ENCODE assay signal across 16 cellular contexts in the genomic region with DNA sequence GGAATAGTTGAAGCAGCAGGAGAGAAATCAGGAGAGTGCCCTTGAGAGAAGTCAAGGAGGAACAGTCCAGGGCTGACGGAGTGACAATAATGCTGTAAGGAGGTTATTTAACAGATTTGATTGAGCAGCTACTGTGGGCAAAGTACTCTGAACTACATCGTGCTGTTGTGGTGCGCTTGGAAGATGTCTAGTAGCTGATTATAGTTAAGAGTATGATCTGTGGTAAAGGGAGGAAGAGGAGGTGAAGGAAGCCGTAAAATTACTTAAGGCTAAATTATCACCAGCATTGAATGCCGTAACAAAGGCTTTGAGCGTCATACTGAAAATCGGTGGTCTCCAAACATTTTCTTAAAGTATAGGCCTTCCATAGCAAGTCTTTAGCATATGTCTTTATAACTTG. TPM values are rescaled to one million over a fixed set of nuclear protein-coding genes. Genes with fewer than 3 reads are reported as not detected.
DNase-seq lines count a peak whose midpoint lies in the region; ATAC-seq, FAIRE-seq and TF ChIP-seq lines count a peak whose summit lies in the region.
"Had no signal": no experiment of that assay in that cellular context is flagged by ENCODE, and none has a peak within 500 bp of the region (broad histone marks: within the 10 kb centered on the region; RNA-seq: fewer than 3 reads in every experiment).

No MANE protein-coding gene starts in this region.

- no TSS peak for BruUV-seq in HepG2 (replicated peaks; lab: Mats Ljungman, UMichigan)

- no peak for FAIRE-seq in HepG2 (lab: Jason Lieb, UNC)
- FAIRE-seq: G401.6, islet of Langerhans had no signal

- H3K9me3 Mint-ChIP-seq in activated CD8-positive, alpha-beta T cell treated with anti-CD3 and anti-CD28 coated beads for 36 hours, result peaks cover 3% of the 10 kb centered on the region
- H3K9me3 Mint-ChIP-seq in memory B cell, result peaks cover 2% of the 10 kb centered on the region

- no peaks in the 10 kb centered on the region; the same call in 1 of the 2 replicates for H4K20me1 ChIP-seq in HepG2 (ENCODE audit: insufficient read depth, low read length)

- H3K36me3 Mint-ChIP-seq in activated CD8-positive, alpha-beta T cell treated with anti-CD3 and anti-CD28 coated beads for 36 hours (ENCODE audit: low read depth), result peaks cover 62% of the 10 kb centered on the region
- peaks cover 29% of the 10 kb centered on the region for H3K36me3 Mint-ChIP-seq in memory B cell

- no peak for TF ChIP-seq RAD21 in HepG2 (CRISPR knock-in tag; IDR thresholded peaks at IDR 0.05)

- no peaks in the 10 kb centered on the region for H3K9me3 ChIP-seq in HepG2 (ENCODE audit: low read length)
- H3K9me3 ChIP-seq in right lobe of liver, result no peaks in the 10 kb centered on the region
- H3K9me3 ChIP-seq: BE2C, colonic mucosa had no signal

- DNase-seq in HepG2 (ENCODE audit: low spot score) (no peak), right lobe of liver (no peak), memory B cell (ENCODE audit: low spot score in 2 of 2) (no peak), NCI-H226 (no peak), NCI-H1930 (lab: John Stamatoyannopoulos, UW) (no peak)
- no peak for DNase-seq in activated CD8-positive, alpha-beta T cell treated with anti-CD3 and anti-CD28 coated beads for 36 hours
- no peak for DNase-seq in stimulated activated CD4-positive, alpha-beta T cell treated with anti-CD3 and anti-CD28 coated beads, Interleukin-1b, Interleukin-23, amount 100 ng/mL, for 48 hours
- DNase-seq: activated effector memory CD4-positive, alpha-beta T cell treated with anti-CD3 and anti-CD28 coated beads, Interleukin-2, amount 50 U/mL, for 16 hours; BE2C; colonic mucosa; T-helper 9 cell had no signal

- H3K4me2 ChIP-seq in HepG2 (ENCODE audit: low read depth, low read length), result no peak overlapping the region
- H3K4me2 ChIP-seq: smooth muscle cell had no signal

- POLR2A ChIA-PET in HepG2 (lab: Yijun Ruan, JAX), result interaction anchor here (1.1 to 24.7 kb wide), 7 partner anchors 9 to 177 kb away, joined by 3 to 423 read pairs (median 7); partner anchors contain the start of genes C2orf42, MXD1 and PCYOX1
- POLR2A ChIA-PET in activated CD8-positive, alpha-beta T cell treated with anti-CD3 and anti-CD28 coated beads for 36 hours (lab: Charles Lee), result interaction anchor here (0.6 to 28.8 kb wide), 6 partner anchors 16 to 179 kb away, joined by 3 to 955 read pairs (median 3); no protein-coding TSS in a partner anchor

- intact Hi-C loops in HepG2 (cut with micrococcal nuclease; ENCODE audit: unreplicated experiment) (no loop called here), right lobe of liver (cut with DNase I) (no loop called here)
- intact Hi-C loops in activated CD8-positive, alpha-beta T cell treated with anti-CD3 and anti-CD28 coated beads for 36 hours (cut with micrococcal nuclease), result loop anchor here (2.0 kb wide), 1 partner anchor 41 kb away; no protein-coding TSS in a partner anchor

- no peak overlapping the region for H3K27ac ChIP-seq in HepG2 (ENCODE audit: extremely low read length, insufficient read depth, low read length)
- H3K27ac ChIP-seq in right lobe of liver, result no peak overlapping the region
- H3K27ac ChIP-seq: colonic mucosa had no signal

- H3K4me3 ChIP-seq in HepG2 (replicated peaks in 1 of 3; ENCODE audit: insufficient read depth in 1 of 3, low read depth in 2 of 3, low read length in 3 of 3) (no peak overlapping the region), right lobe of liver (no peak overlapping the region)
- H3K4me3 ChIP-seq: colonic mucosa, smooth muscle cell had no signal

- CTCF ChIA-PET in HepG2 (lab: Yijun Ruan, JAX; ENCODE audit: low intra/inter-chr PET ratio, low total read pairs), result no interaction called here
- CTCF ChIA-PET in activated CD8-positive, alpha-beta T cell treated with anti-CD3 and anti-CD28 coated beads for 36 hours (lab: Charles Lee), result interaction anchor here (1.1 to 15.2 kb wide), 7 partner anchors 13 to 48 kb away, joined by 3 to 215 read pairs (median 5); no protein-coding TSS in a partner anchor

- no peak overlapping the region for H3K9ac ChIP-seq in HepG2 (ENCODE audit: insufficient read depth, low read depth, low read length)

- H3K4me1 ChIP-seq in HepG2 (ENCODE audit: insufficient read depth, low read length) (peaks cover 49% of the 10 kb centered on the region), right lobe of liver (peaks cover 0 to 32% (median 11%) of the 10 kb centered on the region in 4 donors)
- H3K4me1 ChIP-seq: BE2C, colonic mucosa had no signal

- no peak for TF ChIP-seq POLR2A in HepG2 (IDR thresholded peaks at IDR 0.05; ENCODE audit: insufficient read depth in 1 of 2, low read depth in 2 of 2, low read length in 2 of 2)
- no peak for TF ChIP-seq POLR2A in right lobe of liver (IDR thresholded peaks at IDR 0.05)

- peak overlapping the region; percentile 93 for H3K27ac Mint-ChIP-seq in activated CD8-positive, alpha-beta T cell treated with anti-CD3 and anti-CD28 coated beads for 36 hours
- H3K27ac Mint-ChIP-seq in memory B cell, result peak overlapping the region; percentile 29

- ATAC-seq in HepG2 (no peak), right lobe of liver (no peak), memory B cell (ENCODE audit: low read depth) (no peak), GM18861 (IDR thresholded peaks at IDR 0.05; ENCODE audit: unreplicated experiment) (no peak)
- no peak for ATAC-seq in activated CD8-positive, alpha-beta T cell treated with anti-CD3 and anti-CD28 coated beads for 36 hours
- ATAC-seq: Panc1 had no signal

- TF ChIP-seq CTCF in HepG2 (CRISPR knock-in tag; IDR thresholded peaks at IDR 0.05) (no peak), right lobe of liver (IDR thresholded peaks at IDR 0.05) (no peak)
- no peak for TF ChIP-seq CTCF in activated CD8-positive, alpha-beta T cell treated with anti-CD3 and anti-CD28 coated beads for 36 hours (IDR thresholded peaks at IDR 0.05)

- peaks cover 25% of the 10 kb centered on the region for H3K79me2 ChIP-seq in HepG2 (ENCODE audit: insufficient read depth, low read length)

- H3K27me3 Mint-ChIP-seq in activated CD8-positive, alpha-beta T cell treated with anti-CD3 and anti-CD28 coated beads for 36 hours, result no peaks in the 10 kb centered on the region
- no peaks in the 10 kb centered on the region for H3K27me3 Mint-ChIP-seq in memory B cell

- in situ Hi-C loops in HepG2 (cut with HindIII; ENCODE audit: extremely low pct_ligation_motif_present, low pct_unique_long_range_greater_than_20kb), result no loop called here

- TF ChIP-seq EP300 in HepG2 (IDR thresholded peaks at IDR 0.05; ENCODE audit: low read depth in 2 of 2, low read length in 2 of 2) (no peak), HepG2 (CRISPR knock-in tag; IDR thresholded peaks at IDR 0.05; ENCODE audit: borderline replicate concordance) (no peak)

- 0 out of 5 replicates have a peak, but pooled peaks cover 0 to 1% of the 10 kb centered on the region in 2 experiments for H3K36me3 ChIP-seq in HepG2 (replicated peaks in 1 of 2; ENCODE audit: control insufficient read depth in 1 of 2, insufficient read depth in 2 of 2, low read length in 2 of 2)
- H3K36me3 ChIP-seq in right lobe of liver, result no peaks in the 10 kb centered on the region
- H3K36me3 ChIP-seq: colonic mucosa had no signal

- H3K4me3 Mint-ChIP-seq in activated CD8-positive, alpha-beta T cell treated with anti-CD3 and anti-CD28 coated beads for 36 hours, result peak overlapping the region; percentile 66
- H3K4me3 Mint-ChIP-seq in memory B cell, result no peak overlapping the region

- peaks cover 48% of the 10 kb centered on the region for H3K4me1 Mint-ChIP-seq in activated CD8-positive, alpha-beta T cell treated with anti-CD3 and anti-CD28 coated beads for 36 hours (ENCODE audit: low read depth)
- H3K4me1 Mint-ChIP-seq in memory B cell, result peaks cover 50% of the 10 kb centered on the region

- H2AFZ ChIP-seq in HepG2 (ENCODE audit: low read length), result no peak overlapping the region

- H3K27me3 ChIP-seq in HepG2 (ENCODE audit: control insufficient read depth in 1 of 2, insufficient read depth in 2 of 2, low read length in 2 of 2), result no peaks in the 10 kb centered on the region; a peak in 1 of 5 replicates
- no peaks in the 10 kb centered on the region for H3K27me3 ChIP-seq in right lobe of liver
- H3K27me3 ChIP-seq: BE2C, colonic mucosa had no signal

- 94% methylated on average over 7 of the region's 7 CpGs for WGBS in HepG2 (ENCODE audit: low lambda C conversion rate)
- 77% methylated on average over 7 of the region's 7 CpGs for WGBS in right lobe of liver (ENCODE audit: insufficient coverage, low coverage, low lambda C conversion rate, missing lambda C conversion rate)

TF ChIP-seq in HepG2, 621 proteins besides CTCF, POLR2A, EP300 and RAD21:
- TF ChIP-seq RBFOX2 (IDR thresholded peaks at IDR 0.05; ENCODE audit: low read depth, low read length), result peak; percentile 20; the same call in 1 of the 2 replicates
- TF ChIP-seq ZBTB20 (CRISPR knock-in tag; IDR thresholded peaks at IDR 0.05; ENCODE audit: borderline replicate concordance, low read depth), result no peak

RNA-seq across cellular contexts. Expression of gene PCBP1, which starts 4.5 kb away (rescaled TPM):
- total RNA-seq in HepG2 (2016; rRNA removed; fragmentation: Illumina TruSeq; extraction: Trizol) (32.0 and 104 TPM in 2 replicates), right lobe of liver (100 to 1,000 TPM; 147 to 220 (median 178) TPM)
- 39.6 and 40.9 TPM in 2 replicates for total RNA-seq in HepG2 (2016; cell fraction: cytosol; rRNA removed; fragmentation: Illumina TruSeq; extraction: Trizol; ENCODE audit: low read depth)
- 30.2 and 107 TPM in 2 replicates for total RNA-seq in HepG2 (2016; cell fraction: insoluble cytoplasmic fraction; rRNA removed; fragmentation: Illumina TruSeq; extraction: Trizol)
- 84.5 and 86.5 TPM in 2 replicates for total RNA-seq in HepG2 (2016; cell fraction: membrane; rRNA removed; fragmentation: Illumina TruSeq; extraction: Trizol)
- total RNA-seq in HepG2 (2016; cell fraction: nucleus; rRNA removed; fragmentation: Illumina TruSeq; extraction: Trizol), result 54.5 and 55.6 TPM in 2 replicates
- polyA plus RNA-seq in HepG2 (2011; rRNA removed), result 137 and 144 TPM in 2 replicates
- 140 and 145 TPM in 2 replicates for polyA plus RNA-seq in HepG2 (2011; cell fraction: cytosol; rRNA removed)
- 80.5 and 83.2 TPM in 2 replicates for polyA plus RNA-seq in HepG2 (2011; cell fraction: nucleus; rRNA removed)
- 391 and 423 TPM in 2 replicates for polyA plus RNA-seq in HepG2 (2012)
- 248 and 249 TPM in 2 replicates for polyA plus RNA-seq in HepG2 (2016; cell fraction: cytosol; fragmentation: Illumina TruSeq; extraction: Trizol; ENCODE audit: low read depth)
- 461 and 517 TPM in 2 replicates for polyA plus RNA-seq in HepG2 (2016; cell fraction: insoluble cytoplasmic fraction; fragmentation: Illumina TruSeq; extraction: Trizol; ENCODE audit: low read depth)
- polyA plus RNA-seq in HepG2 (2016; cell fraction: membrane; fragmentation: Illumina TruSeq; extraction: Trizol; ENCODE audit: low read depth), result 274 and 290 TPM in 2 replicates
- polyA plus RNA-seq in HepG2 (2016; cell fraction: nucleus; fragmentation: Illumina TruSeq; extraction: Trizol; ENCODE audit: insufficient read depth, low read depth), result 271 and 294 TPM in 2 replicates
- polyA minus RNA-seq in HepG2 (2011; rRNA and poly(A)+ RNA removed; ENCODE audit: low replicate concordance), result 74.9 and 159 TPM in 2 replicates
- polyA minus RNA-seq in HepG2 (2011; cell fraction: cytosol; rRNA and poly(A)+ RNA removed), result 114 and 126 TPM in 2 replicates
- polyA minus RNA-seq in HepG2 (2011; cell fraction: nucleus; rRNA and poly(A)+ RNA removed), result 41.5 and 41.8 TPM in 2 replicates
- 100 to 1,000 TPM; 470 to 489 TPM for total RNA-seq in activated CD8-positive, alpha-beta T cell treated with anti-CD3 and anti-CD28 coated beads for 36 hours
